ENCODE assay signal across 1 cellular context in genomic region chr20:34871966-34872603, GRCh38.
A peak's percentile ranks its signal among the peaks of the same experiment; 100 is the strongest.
TF ChIP-seq lines count a peak whose summit lies in the region.

No MANE protein-coding gene starts in this region.

TF ChIP-seq in HepG2, 621 proteins besides CTCF, POLR2A, EP300 and RAD21 (continued from another document):
- no peak for TF ChIP-seq ZNF512 (CRISPR knock-in tag; IDR thresholded peaks at IDR 0.05)
- no peak for TF ChIP-seq MIXL1 (CRISPR knock-in tag; IDR thresholded peaks at IDR 0.05)
- no peak for TF ChIP-seq ZNF138 (CRISPR knock-in tag; IDR thresholded peaks at IDR 0.05; ENCODE audit: low read depth)
- TF ChIP-seq ZBTB4 (CRISPR knock-in tag; IDR thresholded peaks at IDR 0.05; ENCODE audit: borderline replicate concordance): no peak
- TF ChIP-seq CCAR2 (optimal IDR thresholded peaks at IDR 0.05; ENCODE audit: low read depth, low read length): no peak
- TF ChIP-seq ZNF205 (CRISPR knock-in tag; IDR thresholded peaks at IDR 0.05): no peak
- TF ChIP-seq SIX4 (CRISPR knock-in tag; IDR thresholded peaks at IDR 0.05): no peak
- 0 out of 2 replicates have a peak, but pooled peaks have one; percentile 11 for TF ChIP-seq ZNF235 (CRISPR knock-in tag; IDR thresholded peaks at IDR 0.05; ENCODE audit: borderline replicate concordance)
- TF ChIP-seq ZFP36 (IDR thresholded peaks at IDR 0.05; ENCODE audit: borderline replicate concordance, low read depth, low read length, partially characterized antibody): no peak
- 0 out of 2 replicates have a peak, but pooled peaks have one; percentile 37 for TF ChIP-seq PRDM10 (CRISPR knock-in tag; IDR thresholded peaks at IDR 0.05; ENCODE audit: low read depth)
- no peak; the same call in 1 of the 2 replicates for TF ChIP-seq ZSCAN25 (CRISPR knock-in tag; IDR thresholded peaks at IDR 0.05)
- no peak for TF ChIP-seq SRSF4 (IDR thresholded peaks at IDR 0.05; ENCODE audit: low read depth, low read length, poor library complexity, severe bottlenecking)
- no peak for TF ChIP-seq ZNF329 (CRISPR knock-in tag; IDR thresholded peaks at IDR 0.05; ENCODE audit: low read depth)
- TF ChIP-seq TCF7 (IDR thresholded peaks at IDR 0.05; ENCODE audit: low read depth): no peak
- TF ChIP-seq CENPBD1 (CRISPR knock-in tag; IDR thresholded peaks at IDR 0.05; ENCODE audit: borderline replicate concordance, low read depth): no peak; the same call in 1 of the 2 replicates
- no peak for TF ChIP-seq CHD4 (IDR thresholded peaks at IDR 0.05; ENCODE audit: borderline replicate concordance, low read length)
- 0 out of 2 replicates have a peak, but pooled peaks have one; percentile 1 for TF ChIP-seq GTF3A (CRISPR knock-in tag; conservative IDR thresholded peaks at IDR 0.05)
- no peak for TF ChIP-seq ZNF766 (CRISPR knock-in tag; IDR thresholded peaks at IDR 0.05; ENCODE audit: borderline replicate concordance)
- no peak for TF ChIP-seq PAX8 (CRISPR knock-in tag; IDR thresholded peaks at IDR 0.05; ENCODE audit: borderline replicate concordance)
- no peak for TF ChIP-seq NFIB (CRISPR knock-in tag; IDR thresholded peaks at IDR 0.05; ENCODE audit: borderline replicate concordance)
- 0 out of 2 replicates have a peak, but pooled peaks have one; percentile 22 for TF ChIP-seq ZNF737 (CRISPR knock-in tag; IDR thresholded peaks at IDR 0.05; ENCODE audit: borderline replicate concordance)
- 0 out of 2 replicates have a peak, but pooled peaks have one; percentile 55 for TF ChIP-seq ZNF296 (CRISPR knock-in tag; conservative IDR thresholded peaks at IDR 0.05)
- no peak for TF ChIP-seq CHD2 (IDR thresholded peaks at IDR 0.05; ENCODE audit: low read depth, low read length)
- TF ChIP-seq ZNF781 (CRISPR knock-in tag; IDR thresholded peaks at IDR 0.05; ENCODE audit: borderline replicate concordance, not compliant biosample characterization): no peak
- no peak for TF ChIP-seq TAF15 (IDR thresholded peaks at IDR 0.05; ENCODE audit: low read depth, low read length, poor library complexity, severe bottlenecking)
- no peak; the same call in 1 of the 2 replicates for TF ChIP-seq ZNF775 (CRISPR knock-in tag; IDR thresholded peaks at IDR 0.05; ENCODE audit: borderline replicate concordance)
- no peak for TF ChIP-seq CENPX (CRISPR knock-in tag; IDR thresholded peaks at IDR 0.05)
- no peak for TF ChIP-seq ZNF784 (CRISPR knock-in tag; IDR thresholded peaks at IDR 0.05; ENCODE audit: borderline replicate concordance)
- 0 out of 2 replicates have a peak, but pooled peaks have one; percentile 11 for TF ChIP-seq ZNF749 (CRISPR knock-in tag; IDR thresholded peaks at IDR 0.05; ENCODE audit: borderline replicate concordance)
- 0 out of 2 replicates have a peak, but pooled peaks have one; percentile 22 for TF ChIP-seq ZNF253 (CRISPR knock-in tag; IDR thresholded peaks at IDR 0.05; ENCODE audit: borderline replicate concordance)
- no peak for TF ChIP-seq JUN (CRISPR knock-in tag; IDR thresholded peaks at IDR 0.05)
- no peak for TF ChIP-seq EHMT2 (IDR thresholded peaks at IDR 0.05; ENCODE audit: borderline replicate concordance, low read depth, low read length)
- no peak for TF ChIP-seq MEIS1 (CRISPR knock-in tag; IDR thresholded peaks at IDR 0.05; ENCODE audit: borderline replicate concordance)
- 0 out of 2 replicates have a peak, but pooled peaks have one; percentile 8 for TF ChIP-seq GLI4 (CRISPR knock-in tag; IDR thresholded peaks at IDR 0.05; ENCODE audit: borderline replicate concordance)
- TF ChIP-seq AHR (CRISPR knock-in tag; IDR thresholded peaks at IDR 0.05): no peak
- TF ChIP-seq SETDB1 (CRISPR knock-in tag; IDR thresholded peaks at IDR 0.05; ENCODE audit: borderline replicate concordance): no peak
- TF ChIP-seq ZMYM3 (CRISPR knock-in tag; IDR thresholded peaks at IDR 0.05): no peak
- TF ChIP-seq HMG20B (CRISPR knock-in tag; conservative IDR thresholded peaks at IDR 0.05): no peak
- no peak for TF ChIP-seq ZNF83 (CRISPR knock-in tag; IDR thresholded peaks at IDR 0.05; ENCODE audit: borderline replicate concordance)
- TF ChIP-seq SMAD9 (CRISPR knock-in tag; IDR thresholded peaks at IDR 0.05): no peak
- TF ChIP-seq ZNF616 (CRISPR knock-in tag; IDR thresholded peaks at IDR 0.05; ENCODE audit: low read depth): no peak
- no peak for TF ChIP-seq ZNF800 (CRISPR knock-in tag; IDR thresholded peaks at IDR 0.05)
- no peak for TF ChIP-seq MLLT10 (CRISPR knock-in tag; IDR thresholded peaks at IDR 0.05)
- TF ChIP-seq POGK (CRISPR knock-in tag; conservative IDR thresholded peaks at IDR 0.05): no peak
